Comparison of ENCODE assay signal across 1 cellular context in genomic region chr14:72186461-72187035, GRCh38.
TF ChIP-seq lines count a peak whose summit lies in the region.

No MANE protein-coding gene starts in this region.

TF ChIP-seq in WTC11, 78 proteins besides CTCF, POLR2A, EP300 and RAD21 (continued from another document):
- TF ChIP-seq, protein P1, sequence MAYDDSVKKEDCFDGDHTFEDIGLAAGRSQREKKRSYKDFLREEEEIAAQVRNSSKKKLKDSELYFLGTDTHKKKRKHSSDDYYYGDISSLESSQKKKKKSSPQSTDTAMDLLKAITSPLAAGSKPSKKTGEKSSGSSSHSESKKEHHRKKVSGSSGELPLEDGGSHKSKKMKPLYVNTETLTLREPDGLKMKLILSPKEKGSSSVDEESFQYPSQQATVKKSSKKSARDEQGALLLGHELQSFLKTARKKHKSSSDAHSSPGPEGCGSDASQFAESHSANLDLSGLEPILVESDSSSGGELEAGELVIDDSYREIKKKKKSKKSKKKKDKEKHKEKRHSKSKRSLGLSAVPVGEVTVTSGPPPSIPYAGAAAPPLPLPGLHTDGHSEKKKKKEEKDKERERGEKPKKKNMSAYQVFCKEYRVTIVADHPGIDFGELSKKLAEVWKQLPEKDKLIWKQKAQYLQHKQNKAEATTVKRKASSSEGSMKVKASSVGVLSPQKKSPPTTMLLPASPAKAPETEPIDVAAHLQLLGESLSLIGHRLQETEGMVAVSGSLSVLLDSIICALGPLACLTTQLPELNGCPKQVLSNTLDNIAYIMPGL (CRISPR knock-in tag; IDR thresholded peaks at IDR 0.05), result no peak
- no peak for TF ChIP-seq MLX (CRISPR knock-in tag; IDR thresholded peaks at IDR 0.05)
- no peak for TF ChIP-seq ZNF423 (CRISPR knock-in tag; IDR thresholded peaks at IDR 0.05)
- TF ChIP-seq, protein P2, sequence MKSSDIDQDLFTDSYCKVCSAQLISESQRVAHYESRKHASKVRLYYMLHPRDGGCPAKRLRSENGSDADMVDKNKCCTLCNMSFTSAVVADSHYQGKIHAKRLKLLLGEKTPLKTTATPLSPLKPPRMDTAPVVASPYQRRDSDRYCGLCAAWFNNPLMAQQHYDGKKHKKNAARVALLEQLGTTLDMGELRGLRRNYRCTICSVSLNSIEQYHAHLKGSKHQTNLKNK (CRISPR knock-in tag; IDR thresholded peaks at IDR 0.05), result no peak
- no peak for TF ChIP-seq CBFB (CRISPR knock-in tag; IDR thresholded peaks at IDR 0.05; ENCODE audit: low read depth)
- no peak for TF ChIP-seq IRF2 (CRISPR knock-in tag; IDR thresholded peaks at IDR 0.05; ENCODE audit: borderline replicate concordance, low read depth)
- TF ChIP-seq GABPB1 (CRISPR knock-in tag; IDR thresholded peaks at IDR 0.05), result no peak
